In the genomic region with DNA sequence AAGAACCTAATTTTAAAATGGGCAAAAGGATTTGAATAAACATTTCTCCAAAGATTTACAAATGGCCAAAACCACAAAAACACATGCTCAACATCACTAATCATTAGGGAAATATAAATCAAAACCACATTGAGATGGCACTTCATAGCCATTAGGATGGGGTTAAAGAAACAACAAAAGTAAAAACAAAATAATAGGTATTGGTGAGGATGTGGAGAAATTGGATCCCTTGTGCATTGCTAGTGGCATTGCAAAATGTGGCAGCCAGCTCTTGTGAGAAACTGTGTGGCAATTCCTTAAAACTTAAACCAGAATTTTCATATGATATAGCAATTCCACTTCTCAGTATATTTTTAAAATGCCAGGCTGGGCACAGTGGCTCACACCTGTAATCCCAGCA, we compare ENCODE assay signal across 7 cellular contexts.
"Had no signal": no experiment of that assay in that cellular context is flagged by ENCODE, and none has a peak within 500 bp of the region (broad histone marks: within the 10 kb centered on the region; RNA-seq: fewer than 3 reads in every experiment).

No MANE protein-coding gene starts in this region.

- FAIRE-seq: H1, H54, HepG2 had no signal

- DNase-seq: H9, HCEC 1CT had no signal

- H3K27ac ChIP-seq: HL-60 had no signal

- H3K4me3 ChIP-seq: GM23338 had no signal
